ENCODE assay signal across 8 cellular contexts in the genomic region with DNA sequence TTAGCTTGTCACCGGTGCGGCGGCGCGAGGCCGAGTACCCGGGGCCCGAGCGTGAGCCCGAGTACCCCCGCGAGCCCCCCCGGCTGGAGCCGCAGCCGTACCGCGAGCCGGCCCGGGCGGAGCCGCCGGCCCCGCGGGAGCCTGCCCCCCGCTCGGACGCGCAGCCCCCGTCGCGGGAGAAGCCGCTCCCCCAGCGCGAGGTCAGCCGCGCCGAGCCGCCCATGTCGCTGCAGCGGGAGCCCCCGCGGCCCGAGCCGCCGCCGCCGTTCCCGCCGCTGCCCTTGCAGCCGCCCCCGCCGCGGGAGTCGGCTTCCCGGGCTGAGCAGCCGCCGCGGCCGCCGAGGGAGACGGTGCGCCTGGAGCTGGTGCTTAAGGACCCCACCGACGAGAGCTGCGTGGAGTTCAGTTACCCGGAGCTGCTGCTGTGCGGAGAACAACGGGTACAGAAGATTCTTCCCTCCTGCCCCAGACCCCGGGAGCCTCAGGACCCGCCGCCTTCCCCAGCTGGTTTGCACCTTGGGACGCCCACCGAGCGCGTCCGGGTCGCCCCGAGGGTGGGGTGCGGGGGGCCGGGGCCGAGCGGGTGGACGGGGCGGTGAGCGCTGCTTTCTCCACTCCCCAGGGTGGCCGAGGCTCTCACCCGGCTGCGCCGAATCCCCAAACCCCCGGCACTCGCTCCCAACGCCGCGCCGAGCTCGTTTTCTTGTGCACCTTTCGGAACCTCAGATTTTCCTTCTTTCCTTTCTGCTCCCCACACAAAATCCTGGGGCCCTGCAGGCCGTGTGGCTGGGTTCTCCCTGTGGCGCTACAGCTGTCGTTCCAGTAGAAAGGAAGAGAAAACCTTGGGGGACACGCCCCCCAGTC. TPM values are rescaled to one million over a fixed set of nuclear protein-coding genes. Genes with fewer than 3 reads are reported as not detected.
DNase-seq lines count a peak whose midpoint lies in the region; ATAC-seq and TF ChIP-seq lines count a peak whose summit lies in the region.

No MANE protein-coding gene starts in this region.

- H3K4me3 ChIP-seq in Panc1 (ENCODE audit: low read depth in 2 of 2, low read length in 2 of 2): peak overlapping the region; percentile 87 to 93
- H3K4me3 ChIP-seq in left ventricle myocardium inferior: peak overlapping the region; percentile 97
- peak overlapping the region; percentile 98 to 100 for H3K4me3 ChIP-seq in prostate gland

- peak overlapping the region; percentile 84 for H3K27ac ChIP-seq in Panc1 (ENCODE audit: low read length)
- peak overlapping the region; percentile 96 for H3K27ac ChIP-seq in left ventricle myocardium inferior (replicated peaks)
- peak overlapping the region; percentile 96 to 98 for H3K27ac ChIP-seq in prostate gland

- DNase-seq in AG20443 (ENCODE audit: low spot score): peak; percentile 69
- no peak for DNase-seq in Panc1 (ENCODE audit: low read depth, low spot score)
- peak; percentile 17 for DNase-seq in left ventricle myocardium inferior
- peak; percentile 7 for DNase-seq in prostate gland (ENCODE audit: low spot score)
- no peak for DNase-seq in KG1 (lab: John Stamatoyannopoulos, UW)

- no peaks in the 10 kb centered on the region for H3K9me3 Mint-ChIP-seq in activated naive CD8-positive, alpha-beta T cell (ENCODE audit: low read depth)

- H3K27me3 Mint-ChIP-seq in activated naive CD8-positive, alpha-beta T cell: no peaks in the 10 kb centered on the region

- BruUV-seq in Panc1 (replicated peaks; lab: Mats Ljungman, UMichigan): no TSS peak

- TF ChIP-seq POLR2A in prostate gland (IDR thresholded peaks at IDR 0.05): no peak

- in situ Hi-C loops in Panc1 (cut with HindIII; ENCODE audit: low pct_unique_long_range_greater_than_20kb, low sequenced_read_pairs): no loop called here

- ATAC-seq in GM18861 (IDR thresholded peaks at IDR 0.05; ENCODE audit: unreplicated experiment) (peak; percentile 15), HG03045 (IDR thresholded peaks at IDR 0.05; ENCODE audit: unreplicated experiment) (peak; percentile 30), Panc1 (peak; percentile 69)

- CTCF ChIA-PET in Panc1 (lab: Charles Lee): interaction anchor here (0.7 kb wide), 1 partner anchor 214 kb away, joined by 5 read pairs; no protein-coding TSS in a partner anchor

- under 1% methylated on average over 59 of the region's 101 CpGs for WGBS in prostate gland

- TF ChIP-seq CTCF in Panc1 (IDR thresholded peaks at IDR 0.05) (no peak), left ventricle myocardium inferior (IDR thresholded peaks at IDR 0.05; ENCODE audit: borderline replicate concordance) (no peak), prostate gland (IDR thresholded peaks at IDR 0.05) (no peak)

- H3K27me3 ChIP-seq in Panc1 (ENCODE audit: control insufficient read depth, insufficient read depth, low read length) (peaks cover 4% of the 10 kb centered on the region; the same call in 1 of the 2 replicates), left ventricle myocardium inferior (ENCODE audit: low read depth) (no peaks in the 10 kb centered on the region), prostate gland (replicated peaks; ENCODE audit: insufficient read depth) (no peaks in the 10 kb centered on the region)

- H3K4me1 ChIP-seq in Panc1 (ENCODE audit: control insufficient read depth, insufficient read depth, low read length) (peaks cover 11% of the 10 kb centered on the region), left ventricle myocardium inferior (peaks cover 51% of the 10 kb centered on the region), prostate gland (replicated peaks) (no peaks in the 10 kb centered on the region)

- intact Hi-C loops in Panc1 (cut with micrococcal nuclease; ENCODE audit: unreplicated experiment): loop anchor here (5.0 kb wide), 1 partner anchor 124 kb away; a partner anchor contains a TSS
- intact Hi-C loops in left ventricle myocardium inferior (cut with micrococcal nuclease): no loop called here
- intact Hi-C loops in prostate gland (cut with DNase I): loop anchor here (5.0 to 10.0 kb wide), 2 partner anchors 99 to 133 kb away; a partner anchor contains a TSS

- H3K36me3 Mint-ChIP-seq in activated naive CD8-positive, alpha-beta T cell: no peaks in the 10 kb centered on the region

- peak overlapping the region; percentile 100 for H3K4me3 Mint-ChIP-seq in activated naive CD8-positive, alpha-beta T cell

- peak overlapping the region; percentile 80 for H3K27ac Mint-ChIP-seq in activated naive CD8-positive, alpha-beta T cell

- POLR2A ChIA-PET in Panc1 (lab: Charles Lee): interaction anchor here (0.5 kb wide), 2 partner anchors 585 to 1084 kb away, joined by 4 to 5 read pairs; no protein-coding TSS in a partner anchor

- H3K36me3 ChIP-seq in Panc1 (ENCODE audit: control insufficient read depth, insufficient read depth, low read length) (no peaks in the 10 kb centered on the region; the same call in none of the 2 replicates), left ventricle myocardium inferior (peaks cover under 1% of the 10 kb centered on the region), prostate gland (no peaks in the 10 kb centered on the region)

- H3K9me3 ChIP-seq in Panc1 (ENCODE audit: control insufficient read depth, insufficient read depth, low read depth, low read length): no peaks in the 10 kb centered on the region
- H3K9me3 ChIP-seq in left ventricle myocardium inferior (replicated peaks): no peaks in the 10 kb centered on the region
- no peaks in the 10 kb centered on the region for H3K9me3 ChIP-seq in prostate gland

- H3K4me1 Mint-ChIP-seq in activated naive CD8-positive, alpha-beta T cell (ENCODE audit: low read depth): peaks cover 37% of the 10 kb centered on the region

RNA-seq across cellular contexts. Expression of a gene that starts 0.7 kb away (rescaled TPM):
- total RNA-seq in Panc1 (2021; ENCODE audit: unreplicated experiment) (14.0 TPM), left ventricle myocardium inferior (14.4 TPM), prostate gland (10 to 100 TPM; 13.9 to 25.2 TPM)
- 1.8 TPM for polyA plus RNA-seq in Panc1 (2012; ENCODE audit: insufficient read length)

Comparison
In these comparisons a context has a peak if more than half of its experiments do, and no peak if none do; other contexts are left out.
1. DNase-seq: peak in AG20443 (single experiment), left ventricle myocardium inferior (single experiment) and prostate gland (single experiment); none in Panc1 (single experiment) and KG1 (single experiment).
2. ATAC-seq: peak in every context shown above with its lines; median percentile 69 in Panc1; 30 in HG03045; 15 in GM18861.
3. Peak in every context shown above with its lines, with median percentiles within 50 percentile points of each other: H3K27ac ChIP-seq and H3K4me3 ChIP-seq.